ENCODE assay signal across 10 cellular contexts in the genomic region with DNA sequence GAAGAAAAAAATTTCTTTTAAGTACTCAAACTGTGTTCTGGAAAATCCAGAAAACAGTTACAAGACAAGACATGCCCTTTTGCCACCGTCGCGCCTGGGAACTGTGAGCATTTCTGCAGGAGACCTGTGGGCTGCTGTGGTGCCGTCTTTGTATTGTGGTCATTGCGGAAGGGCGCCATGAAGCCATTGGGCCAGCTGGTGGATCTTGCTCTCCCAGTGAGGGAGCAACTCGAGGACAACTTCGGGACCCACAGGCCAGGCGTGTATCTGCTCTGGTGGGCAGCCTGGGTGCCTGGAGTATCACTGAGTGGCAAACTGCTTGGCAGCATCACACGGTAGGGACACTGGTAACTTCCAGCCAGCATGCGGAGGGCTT.
DNase-seq lines count a peak whose midpoint lies in the region; ATAC-seq and TF ChIP-seq lines count a peak whose summit lies in the region.
"Had no signal": no experiment of that assay in that cellular context is flagged by ENCODE, and none has a peak within 500 bp of the region (broad histone marks: within the 10 kb centered on the region; RNA-seq: fewer than 3 reads in every experiment).

No MANE protein-coding gene starts in this region.

- POLR2A ChIA-PET in GM10248 (lab: Yijun Ruan, JAX): no interaction called here

- H3K4me1 ChIP-seq in RWPE2 (ENCODE audit: insufficient read depth, poor library complexity, severe bottlenecking): peaks cover 9% of the 10 kb centered on the region

- no peak overlapping the region for H3K27ac ChIP-seq in RWPE2 (ENCODE audit: poor library complexity, severe bottlenecking)

- peak overlapping the region; percentile 64 for H3K4me3 Mint-ChIP-seq in activated T-cell treated with anti-CD3 and anti-CD28 coated beads, Interleukin-2, amount 50 U/mL, for 24 hours

- H3K36me3 ChIP-seq in RWPE2 (ENCODE audit: low read depth): no peaks in the 10 kb centered on the region
- H3K36me3 ChIP-seq: vagina had no signal

- peaks cover 40% of the 10 kb centered on the region for H3K4me1 Mint-ChIP-seq in activated T-cell treated with anti-CD3 and anti-CD28 coated beads, Interleukin-2, amount 50 U/mL, for 24 hours (ENCODE audit: low read depth)

- ATAC-seq in RWPE2 (ENCODE audit: low read depth): no peak
- no peak for ATAC-seq in stimulated activated naive CD8-positive, alpha-beta T cell treated with anti-CD3 and anti-CD28 coated beads, Interleukin-15, Interleukin-2, amounts not matched to agents 100 U/mL and 50 U/mL, for 24 hours

- no peak for DNase-seq in activated T-cell treated with anti-CD3 and anti-CD28 coated beads, Interleukin-2, amount 50 U/mL, for 24 hours
- no peak for DNase-seq in activated T-cell treated with anti-CD3 and anti-CD28 coated beads, Interleukin-2, amount 50 U/mL, for 48 hours
- DNase-seq in RWPE2 (ENCODE audit: low spot score) (peak; percentile 54), epithelial cell of esophagus (ENCODE audit: low read depth) (peak; percentile 61), GM10248 (ENCODE audit: extremely low spot score) (no peak), NCI-H2196 treated with DMSO at 0.1 percent for 48 hours (lab: John Stamatoyannopoulos, UW; ENCODE audit: unreplicated experiment) (no peak), NCI-H2081 treated with DMSO at 0.1 percent for 48 hours (lab: John Stamatoyannopoulos, UW) (no peak)
- peak; percentile 26 for DNase-seq in stimulated activated naive CD8-positive, alpha-beta T cell treated with anti-CD3 and anti-CD28 coated beads, Interleukin-15, Interleukin-2, amounts not matched to agents 100 U/mL and 50 U/mL, for 24 hours
- DNase-seq: NCI-H2171 had no signal

- H3K9me3 ChIP-seq in RWPE2 (ENCODE audit: severe bottlenecking): no peaks in the 10 kb centered on the region
- H3K9me3 ChIP-seq: vagina had no signal

- no peaks in the 10 kb centered on the region for H3K27me3 Mint-ChIP-seq in activated T-cell treated with anti-CD3 and anti-CD28 coated beads, Interleukin-2, amount 50 U/mL, for 24 hours

- peak overlapping the region; percentile 95 for H3K27ac Mint-ChIP-seq in activated T-cell treated with anti-CD3 and anti-CD28 coated beads, Interleukin-2, amount 50 U/mL, for 24 hours

- no peak for TF ChIP-seq CTCF in RWPE2 (IDR thresholded peaks at IDR 0.05; ENCODE audit: poor library complexity, severe bottlenecking)
- no peak for TF ChIP-seq CTCF in epithelial cell of esophagus (IDR thresholded peaks at IDR 0.05; ENCODE audit: insufficient read depth, low read depth, low read length, missing control alignments)
- TF ChIP-seq CTCF in GM10248 (IDR thresholded peaks at IDR 0.05; ENCODE audit: control extremely low read depth, extremely low read depth, low read depth, missing control alignments): no peak

- CTCF ChIA-PET in GM10248 (lab: Yijun Ruan, JAX): no interaction called here

- no peaks in the 10 kb centered on the region for H3K27me3 ChIP-seq in RWPE2 (ENCODE audit: insufficient read depth, poor library complexity, severe bottlenecking)
- H3K27me3 ChIP-seq: vagina had no signal

- H3K4me3 ChIP-seq in RWPE2 (ENCODE audit: severe bottlenecking): no peak overlapping the region
- H3K4me3 ChIP-seq in epithelial cell of esophagus (ENCODE audit: low read length): no peak overlapping the region
- H3K4me3 ChIP-seq: vagina had no signal

- H3K9me3 Mint-ChIP-seq in activated T-cell treated with anti-CD3 and anti-CD28 coated beads, Interleukin-2, amount 50 U/mL, for 24 hours: no peaks in the 10 kb centered on the region

- H3K36me3 Mint-ChIP-seq in activated T-cell treated with anti-CD3 and anti-CD28 coated beads, Interleukin-2, amount 50 U/mL, for 24 hours (ENCODE audit: low read depth): peaks cover 7% of the 10 kb centered on the region

Comparison
In these comparisons a context has a peak if more than half of its experiments do, and no peak if none do; other contexts are left out.
1. DNase-seq: peak in RWPE2 (single experiment), epithelial cell of esophagus (single experiment) and stimulated activated naive CD8-positive, alpha-beta T cell treated with anti-CD3 and anti-CD28 coated beads, Interleukin-15, Interleukin-2, amounts not matched to agents 100 U/mL and 50 U/mL, for 24 hours (single experiment); none in activated T-cell treated with anti-CD3 and anti-CD28 coated beads, Interleukin-2, amount 50 U/mL, for 24 hours (single experiment), activated T-cell treated with anti-CD3 and anti-CD28 coated beads, Interleukin-2, amount 50 U/mL, for 48 hours (0 of 2), GM10248 (single experiment), NCI-H2196 treated with DMSO at 0.1 percent for 48 hours (single experiment) and NCI-H2081 treated with DMSO at 0.1 percent for 48 hours (single experiment).